10 cellular contexts compared by ENCODE assay signal in the genomic region with DNA sequence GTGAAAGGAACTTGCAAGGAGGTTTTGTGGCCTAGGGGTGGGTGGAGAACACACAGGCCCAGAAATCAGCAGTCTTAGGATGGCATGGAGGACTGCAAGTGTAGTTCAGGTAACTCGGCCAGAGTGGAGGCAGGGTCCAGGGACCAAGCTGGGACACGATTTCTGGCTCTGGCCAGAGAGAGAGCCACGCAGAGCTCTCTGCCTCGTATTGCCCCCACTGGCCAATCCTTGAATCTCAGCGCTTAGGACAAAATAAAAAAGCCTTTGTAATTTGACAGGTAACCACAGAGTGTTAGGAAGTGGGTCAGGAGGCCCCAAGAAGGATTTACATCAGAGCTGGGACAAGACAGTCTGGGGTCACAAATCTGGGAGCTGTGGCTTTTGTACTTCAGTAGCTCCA. TPM values are rescaled to one million over a fixed set of nuclear protein-coding genes. Genes with fewer than 3 reads are reported as not detected.
DNase-seq lines count a peak whose midpoint lies in the region; FAIRE-seq and TF ChIP-seq lines count a peak whose summit lies in the region.
"Had no signal": no experiment of that assay in that cellular context is flagged by ENCODE, and none has a peak within 500 bp of the region (broad histone marks: within the 10 kb centered on the region; RNA-seq: fewer than 3 reads in every experiment).

No MANE protein-coding gene starts in this region.

- WGBS in endodermal cell (ENCODE audit: insufficient coverage in 1 of 2, insufficient read length in 1 of 2), 2 experiments = 65 to 95% methylated on average over 2 to 5 of the region's 5 CpGs

- no peaks in the 10 kb centered on the region for H3K9me3 Mint-ChIP-seq in endodermal cell

- TF ChIP-seq CTCF in OCI-LY7 (conservative IDR thresholded peaks at IDR 0.05; ENCODE audit: low read length) (peak; percentile 70), endodermal cell (conservative IDR thresholded peaks at IDR 0.05) (peak; percentile 77), D721Med (IDR thresholded peaks at IDR 0.05; ENCODE audit: insufficient read depth, missing control alignments) (no peak)

- FAIRE-seq in D721Med (lab: Jason Lieb, UNC) = no peak

- no peak overlapping the region for H3K4me3 Mint-ChIP-seq in endodermal cell

- H3K4me1 ChIP-seq in OCI-LY7 (ENCODE audit: insufficient read depth, low read length, poor library complexity, severe bottlenecking) (peaks cover 70% of the 10 kb centered on the region), endodermal cell (ENCODE audit: control insufficient read depth, insufficient read depth, low read length) (peaks cover 30% of the 10 kb centered on the region)

- H3K27ac Mint-ChIP-seq in endodermal cell = no peak overlapping the region

- H3K27ac ChIP-seq in OCI-LY7 (ENCODE audit: low read depth, low read length, poor library complexity, severe bottlenecking) (no peak overlapping the region), endodermal cell (ENCODE audit: low read depth, low read length) (no peak overlapping the region), substantia nigra (ENCODE audit: low read depth, low read length, poor library complexity, severe bottlenecking) (no peak overlapping the region)

- H4K20me1 ChIP-seq in OCI-LY7 (ENCODE audit: insufficient read depth, low read length) = peaks cover 40% of the 10 kb centered on the region; the same call in 1 of the 2 replicates

- peaks cover 66% of the 10 kb centered on the region for H3K4me1 Mint-ChIP-seq in endodermal cell

- no TSS peak for BruUV-seq in OCI-LY7 (replicated peaks; lab: Mats Ljungman, UMichigan)

- no peak overlapping the region for H2AFZ ChIP-seq in OCI-LY7 (ENCODE audit: low read length)

- no peak overlapping the region for H3K4me2 ChIP-seq in OCI-LY7 (ENCODE audit: low read length)

- DNase-seq in NCI-H748 (lab: John Stamatoyannopoulos, UW; ENCODE audit: unreplicated experiment) (peak; percentile 7), NCI-H748 treated with DMSO at 0.1 percent for 48 hours (lab: John Stamatoyannopoulos, UW) (no peak), OCI-LY7 (ENCODE audit: low spot score) (peak; percentile 43), endodermal cell (peak; percentile 82), retina (peak; percentile 26), D721Med (ENCODE audit: insufficient read length, low spot score) (no peak), GOT3 (lab: John Stamatoyannopoulos, UW) (no peak), substantia nigra (lab: John Stamatoyannopoulos, UW) (no peak)
- DNase-seq: activated CD4-positive, alpha-beta T cell treated with anti-CD3 and anti-CD28 coated beads, Interleukin-2, amount 50 U/mL, for 1 hour; NCI-H2081 had no signal

- H3K36me3 ChIP-seq in OCI-LY7 (ENCODE audit: insufficient read depth, low read length) (peaks cover 6% of the 10 kb centered on the region; the same call in 1 of the 2 replicates), endodermal cell (ENCODE audit: control insufficient read depth, insufficient read depth, low read length) (no peaks in the 10 kb centered on the region)

- CTCF ChIA-PET in OCI-LY7 (lab: Charles Lee; ENCODE audit: unreplicated experiment) = no interaction called here

- peaks cover 98% of the 10 kb centered on the region for H3K79me2 ChIP-seq in OCI-LY7 (ENCODE audit: insufficient read depth, low read depth, low read length)

- H3K4me3 ChIP-seq in OCI-LY7 (ENCODE audit: low read depth, low read length, poor library complexity, severe bottlenecking) (no peak overlapping the region), endodermal cell (ENCODE audit: low read length) (no peak overlapping the region)

- H3K9ac ChIP-seq in endodermal cell (ENCODE audit: extremely low read depth, low read length, poor library complexity, severe bottlenecking) = no peak overlapping the region

- H3K36me3 Mint-ChIP-seq in endodermal cell (ENCODE audit: low read depth) = no peaks in the 10 kb centered on the region

- intact Hi-C loops in OCI-LY7 (cut with micrococcal nuclease; ENCODE audit: unreplicated experiment) = no loop called here

- POLR2A ChIA-PET in OCI-LY7 (lab: Charles Lee) = interaction anchor here (0.6 to 4.5 kb wide), 4 partner anchors 11 to 157 kb away, joined by 3 to 21 read pairs (median 6); no protein-coding TSS in a partner anchor

- H3K9me3 ChIP-seq in OCI-LY7 (ENCODE audit: low read length) (no peaks in the 10 kb centered on the region), endodermal cell (ENCODE audit: control insufficient read depth, low read length) (no peaks in the 10 kb centered on the region)

- H3K27me3 Mint-ChIP-seq in endodermal cell (ENCODE audit: insufficient read depth) = no peaks in the 10 kb centered on the region

- H3K9me2 ChIP-seq in OCI-LY7 (ENCODE audit: insufficient read depth, low read length) = no peaks in the 10 kb centered on the region

- H3K27me3 ChIP-seq in endodermal cell (ENCODE audit: control insufficient read depth, insufficient read depth, low read length, poor library complexity, severe bottlenecking) = no peaks in the 10 kb centered on the region

RNA-seq across cellular contexts. Expression of gene MAP3K1, which starts 11.7 kb away (rescaled TPM):
- total RNA-seq in OCI-LY7 (2014; rRNA removed; shearing (Covaris generic)) = 25.9 and 29.9 TPM in 2 replicates
- total RNA-seq in OCI-LY7 (2022) (29.4 and 31.5 TPM in 2 replicates), endodermal cell (10 to 100 TPM; 18.0 to 23.7 TPM)
- 10.1 TPM for polyA plus RNA-seq in endodermal cell (2013, experiment 1 of 2)
- 9.4 TPM for polyA plus RNA-seq in endodermal cell (2013, experiment 2 of 2)

Comparison
In these comparisons a context has a peak if more than half of its experiments do, and no peak if none do; other contexts are left out.
1. DNase-seq: peak in NCI-H748 (single experiment), OCI-LY7 (single experiment), endodermal cell (single experiment) and retina (single experiment); none in NCI-H748 treated with DMSO at 0.1 percent for 48 hours (single experiment), D721Med (single experiment), GOT3 (single experiment) and substantia nigra (0 of 49).